Comparison of ENCODE assay signal across 10 cellular contexts in genomic region chr18:65725421-65726050, GRCh38. TPM values are rescaled to one million over a fixed set of nuclear protein-coding genes. Genes with fewer than 3 reads are reported as not detected.
DNase-seq lines count a peak whose midpoint lies in the region; FAIRE-seq and TF ChIP-seq lines count a peak whose summit lies in the region.
"Had no signal": no experiment of that assay in that cellular context is flagged by ENCODE, and none has a peak within 500 bp of the region (broad histone marks: within the 10 kb centered on the region; RNA-seq: fewer than 3 reads in every experiment).

No MANE protein-coding gene starts in this region.

- no peaks in the 10 kb centered on the region for H3K4me1 Mint-ChIP-seq in activated naive CD4-positive, alpha-beta T cell treated with anti-CD3 and anti-CD28 coated beads, Interleukin-2, amount 10 ng/mL, durations not matched to agents 7 days and 5 days

- H3K4me3 ChIP-seq in retinal pigment epithelial cell (ENCODE audit: low read length) (no peak overlapping the region), kidney (ENCODE audit: low read length in 2 of 2) (no peak overlapping the region)

- no peaks in the 10 kb centered on the region for H3K9me3 ChIP-seq in kidney (ENCODE audit: control insufficient read depth in 1 of 2, low read length in 2 of 2)

- no peaks in the 10 kb centered on the region for H3K4me1 ChIP-seq in kidney (ENCODE audit: control insufficient read depth in 1 of 2, insufficient read depth in 1 of 2, low read depth in 1 of 2, low read length in 2 of 2)

- H3K27ac ChIP-seq in kidney (ENCODE audit: low read depth in 2 of 2, low read length in 2 of 2): no peak overlapping the region

- intact Hi-C loops in kidney (cut with DNase I): no loop called here

- no peak overlapping the region for H3K27ac Mint-ChIP-seq in activated naive CD4-positive, alpha-beta T cell treated with anti-CD3 and anti-CD28 coated beads, Interleukin-2, amount 10 ng/mL, durations not matched to agents 7 days and 5 days

- no peaks in the 10 kb centered on the region for H3K27me3 Mint-ChIP-seq in activated naive CD4-positive, alpha-beta T cell treated with anti-CD3 and anti-CD28 coated beads, Interleukin-2, amount 10 ng/mL, durations not matched to agents 7 days and 5 days
- H3K27me3 Mint-ChIP-seq: IgD-negative memory B cell had no signal

- peak; percentile 3 to 55 for DNase-seq in NCI-H526 (lab: John Stamatoyannopoulos, UW)
- no peak for DNase-seq in NCI-H526 treated with DMSO at 0.1 percent for 48 hours (lab: John Stamatoyannopoulos, UW)
- peak; percentile 88 for DNase-seq in NCI-H2171 (lab: John Stamatoyannopoulos, UW)
- peak; percentile 83 for DNase-seq in cerebellar cortex (ENCODE audit: low spot score)
- DNase-seq in retinal pigment epithelial cell (ENCODE audit: low read depth): no peak
- DNase-seq in activated naive CD4-positive, alpha-beta T cell treated with anti-CD3 and anti-CD28 coated beads, Interleukin-2, amount 10 ng/mL, durations not matched to agents 7 days and 5 days: no peak
- DNase-seq in kidney: no peak
- no peak for DNase-seq in AG20443 (ENCODE audit: low spot score)

- H3K36me3 Mint-ChIP-seq in activated naive CD4-positive, alpha-beta T cell treated with anti-CD3 and anti-CD28 coated beads, Interleukin-2, amount 10 ng/mL, durations not matched to agents 7 days and 5 days: no peaks in the 10 kb centered on the region
- H3K36me3 Mint-ChIP-seq: IgD-negative memory B cell had no signal

- H3K9ac ChIP-seq in kidney (ENCODE audit: low read length in 2 of 2): no peak overlapping the region

- CTCF ChIA-PET in activated naive CD4-positive, alpha-beta T cell treated with anti-CD3 and anti-CD28 coated beads, Interleukin-2, amount 10 ng/mL, durations not matched to agents 7 days and 5 days (lab: Charles Lee): no interaction called here

- TF ChIP-seq CTCF in retinal pigment epithelial cell (conservative IDR thresholded peaks at IDR 0.05; ENCODE audit: low read depth, low read length): peak; percentile 77
- no peak for TF ChIP-seq CTCF in kidney (IDR thresholded peaks at IDR 0.05; ENCODE audit: borderline replicate concordance, extremely low read depth, insufficient read depth)

- no peak for FAIRE-seq in kidney (lab: Jason Lieb, UNC)

- H3K9me3 Mint-ChIP-seq in activated naive CD4-positive, alpha-beta T cell treated with anti-CD3 and anti-CD28 coated beads, Interleukin-2, amount 10 ng/mL, durations not matched to agents 7 days and 5 days: peaks cover 2% of the 10 kb centered on the region

- no peaks in the 10 kb centered on the region for H3K36me3 ChIP-seq in kidney (ENCODE audit: control insufficient read depth in 1 of 2, insufficient read depth in 2 of 2, low read length in 2 of 2)

- no peak overlapping the region for H3K4me3 Mint-ChIP-seq in activated naive CD4-positive, alpha-beta T cell treated with anti-CD3 and anti-CD28 coated beads, Interleukin-2, amount 10 ng/mL, durations not matched to agents 7 days and 5 days
- H3K4me3 Mint-ChIP-seq: IgD-negative memory B cell had no signal

RNA-seq across cellular contexts. Expression of gene CDH7, which starts 25.3 kb away (rescaled TPM):
- total RNA-seq in kidney: not detected
- polyA plus RNA-seq in kidney (ENCODE audit: insufficient read depth, low read depth, low replicate concordance): not detected
- total RNA-seq: dermis microvascular lymphatic vessel endothelial cell had no signal
- polyA plus RNA-seq: IgD-negative memory B cell had no signal

Comparison
In these comparisons a context has a peak if more than half of its experiments do, and no peak if none do; other contexts are left out.
1. DNase-seq: peak in NCI-H526 (2 of 2), NCI-H2171 (single experiment) and cerebellar cortex (single experiment); none in NCI-H526 treated with DMSO at 0.1 percent for 48 hours (single experiment), retinal pigment epithelial cell (single experiment), activated naive CD4-positive, alpha-beta T cell treated with anti-CD3 and anti-CD28 coated beads, Interleukin-2, amount 10 ng/mL, durations not matched to agents 7 days and 5 days (single experiment), kidney (single experiment) and AG20443 (single experiment).